In the genomic region with DNA sequence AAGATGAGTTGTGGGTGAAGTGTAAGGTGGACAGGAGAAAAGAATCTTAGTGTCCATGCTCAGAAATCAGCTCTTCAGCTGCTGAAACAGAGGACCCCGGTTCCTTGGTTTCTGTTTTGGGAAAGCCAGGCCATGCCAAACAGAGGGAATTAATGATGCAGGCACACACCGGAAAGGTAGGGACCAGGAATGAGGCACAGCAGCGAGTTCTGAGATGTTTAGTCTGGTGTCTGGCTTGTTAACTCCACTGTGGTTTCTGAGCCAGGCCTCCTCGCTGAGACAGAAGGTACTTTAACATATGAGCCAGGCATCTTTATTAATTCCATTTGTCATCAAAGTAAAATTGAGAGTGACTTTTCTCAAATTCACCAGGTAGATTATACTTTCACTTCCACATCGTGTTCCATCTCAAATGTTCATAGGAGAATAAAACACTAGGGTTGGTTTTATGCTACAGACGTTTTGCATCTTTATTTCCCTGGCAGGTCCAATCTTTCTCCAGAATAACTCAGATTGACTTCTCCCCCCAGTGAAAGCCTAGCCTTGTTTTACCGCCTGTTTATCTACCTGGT, we compare ENCODE assay signal across 8 cellular contexts. TPM values are rescaled to one million over a fixed set of nuclear protein-coding genes. Genes with fewer than 3 reads are reported as not detected.
A peak's percentile ranks its signal among the peaks of the same experiment; 100 is the strongest.
DNase-seq lines count a peak whose midpoint lies in the region; ATAC-seq and TF ChIP-seq lines count a peak whose summit lies in the region.

No MANE protein-coding gene starts in this region.

- H3K9me3 Mint-ChIP-seq in activated naive CD8-positive, alpha-beta T cell treated with anti-CD3 and anti-CD28 coated beads for 36 hours, result no peaks in the 10 kb centered on the region

- DNase-seq in A673 (ENCODE audit: low spot score) (no peak), mesenchymal stem cell (peak; percentile 60), NK-92 (lab: John Stamatoyannopoulos, UW; ENCODE audit: unreplicated experiment) (no peak), kidney tubule cell (ENCODE audit: low spot score) (no peak)
- DNase-seq in activated naive CD8-positive, alpha-beta T cell treated with anti-CD3 and anti-CD28 coated beads for 36 hours, result peak; percentile 47

- no peak overlapping the region for H3K14ac ChIP-seq in mesenchymal stem cell (ENCODE audit: low read length in 2 of 2)

- peak overlapping the region; percentile 98 for H3K27ac Mint-ChIP-seq in activated naive CD8-positive, alpha-beta T cell treated with anti-CD3 and anti-CD28 coated beads for 36 hours

- H4K91ac ChIP-seq in mesenchymal stem cell (ENCODE audit: low read length), result no peak overlapping the region

- H3K4me1 Mint-ChIP-seq in activated naive CD8-positive, alpha-beta T cell treated with anti-CD3 and anti-CD28 coated beads for 36 hours, result peaks cover 67% of the 10 kb centered on the region

- intact Hi-C loops in A673 (cut with micrococcal nuclease; ENCODE audit: unreplicated experiment), result loop anchor here (5.0 kb wide), 1 partner anchor 63 kb away; no protein-coding TSS in a partner anchor

- H3K4me1 ChIP-seq in A673 (ENCODE audit: insufficient read depth, low read length, poor library complexity, severe bottlenecking) (peaks cover 36% of the 10 kb centered on the region), mesenchymal stem cell (ENCODE audit: control insufficient read depth, insufficient read depth, low read depth, low read length) (peaks cover 3% of the 10 kb centered on the region), subcutaneous abdominal adipose tissue (ENCODE audit: control insufficient read depth in 5 of 5, insufficient read depth in 5 of 5, low read length in 5 of 5) (peaks cover 2 to 19% (median 17%) of the 10 kb centered on the region in 5 donors)

- H3K18ac ChIP-seq in mesenchymal stem cell (ENCODE audit: low read depth in 1 of 2, low read length in 2 of 2), result peak overlapping the region; percentile 92 to 100

- no peaks in the 10 kb centered on the region for H3K27me3 Mint-ChIP-seq in activated naive CD8-positive, alpha-beta T cell treated with anti-CD3 and anti-CD28 coated beads for 36 hours

- H3K27me3 ChIP-seq in A673 (replicated peaks; ENCODE audit: insufficient read depth, low read depth, low read length, poor library complexity) (no peaks in the 10 kb centered on the region), mesenchymal stem cell (ENCODE audit: control insufficient read depth in 1 of 2, insufficient read depth in 1 of 2, low read length in 2 of 2) (no peaks in the 10 kb centered on the region), subcutaneous abdominal adipose tissue (ENCODE audit: control insufficient read depth in 5 of 5, insufficient read depth in 4 of 5, low read length in 5 of 5) (no peaks in the 10 kb centered on the region)

- H3K4me3 ChIP-seq in A673 (ENCODE audit: low read depth, low read length, poor library complexity, severe bottlenecking), result peak overlapping the region; percentile 57
- peak overlapping the region in 1 of 2 experiments; percentile 91 for H3K4me3 ChIP-seq in mesenchymal stem cell (ENCODE audit: insufficient read depth in 1 of 2, low read depth in 1 of 2, low read length in 2 of 2)
- peak overlapping the region; percentile 49 to 96 (median 90) for H3K4me3 ChIP-seq in subcutaneous abdominal adipose tissue (ENCODE audit: low read depth in 1 of 5, low read length in 5 of 5)

- H3K9me3 ChIP-seq in A673 (ENCODE audit: low read depth, low read length, poor library complexity, severe bottlenecking), result no peaks in the 10 kb centered on the region
- H3K9me3 ChIP-seq in KOPT-K1 (ENCODE audit: insufficient read depth, low read length, poor library complexity, severe bottlenecking), result no peaks in the 10 kb centered on the region
- no peaks in the 10 kb centered on the region for H3K9me3 ChIP-seq in mesenchymal stem cell (ENCODE audit: control insufficient read depth, low read length)
- no peaks in the 10 kb centered on the region for H3K9me3 ChIP-seq in subcutaneous abdominal adipose tissue (ENCODE audit: control insufficient read depth in 5 of 5, low read length in 5 of 5)

- H3K23ac ChIP-seq in mesenchymal stem cell (ENCODE audit: low read length in 2 of 2), result no peak overlapping the region

- peak overlapping the region; percentile 49 for H3K27ac ChIP-seq in A673 (ENCODE audit: low read depth, low read length, poor library complexity, severe bottlenecking)
- H3K27ac ChIP-seq in KOPT-K1 (ENCODE audit: low read depth, low read length, poor library complexity, severe bottlenecking), result peak overlapping the region; percentile 92
- H3K27ac ChIP-seq in mesenchymal stem cell (ENCODE audit: low read length, poor library complexity, severe bottlenecking), result no peak overlapping the region
- peak overlapping the region; percentile 23 for H3K27ac ChIP-seq in subcutaneous abdominal adipose tissue (ENCODE audit: low read depth, low read length)

- H2BK5ac ChIP-seq in mesenchymal stem cell (ENCODE audit: low read depth, low read length, poor library complexity, severe bottlenecking), result no peak overlapping the region

- POLR2A ChIA-PET in A673 (lab: Charles Lee; ENCODE audit: low non-redundant PET), result interaction anchor here (0.6 kb wide), 1 partner anchor 187 kb away, joined by 4 read pairs; no protein-coding TSS in a partner anchor

- peaks cover 29% of the 10 kb centered on the region for H3K79me1 ChIP-seq in mesenchymal stem cell (replicated peaks; ENCODE audit: low read length, poor library complexity, severe bottlenecking)

- TF ChIP-seq CTCF in A673 (conservative IDR thresholded peaks at IDR 0.05; ENCODE audit: low read depth, low read length), result no peak

- peaks cover 46% of the 10 kb centered on the region for H3K36me3 Mint-ChIP-seq in activated naive CD8-positive, alpha-beta T cell treated with anti-CD3 and anti-CD28 coated beads for 36 hours

- peak overlapping the region; percentile 83 for H2BK120ac ChIP-seq in mesenchymal stem cell (ENCODE audit: low read depth, low read length)

- BruUV-seq in A673 (replicated peaks; lab: Mats Ljungman, UMichigan), result TSS peak; percentile 39

- WGBS in mesenchymal stem cell, result 49% methylated on average over 4 of the region's 7 CpGs

- H2AK5ac ChIP-seq in mesenchymal stem cell (ENCODE audit: low read length, severe bottlenecking), result peak overlapping the region; percentile 69

- H2AFZ ChIP-seq in mesenchymal stem cell (ENCODE audit: low read depth, low read length), result no peak overlapping the region

- ATAC-seq in GM18867 (IDR thresholded peaks at IDR 0.05; ENCODE audit: unreplicated experiment), result no peak

- H3K4me3 Mint-ChIP-seq in activated naive CD8-positive, alpha-beta T cell treated with anti-CD3 and anti-CD28 coated beads for 36 hours, result peak overlapping the region; percentile 95

- H3K36me3 ChIP-seq in A673 (ENCODE audit: insufficient read depth, low read length, poor library complexity, severe bottlenecking) (peaks cover 33% of the 10 kb centered on the region), KOPT-K1 (ENCODE audit: insufficient read depth, low read length) (peaks cover 17% of the 10 kb centered on the region), mesenchymal stem cell (ENCODE audit: control insufficient read depth in 1 of 2, insufficient read depth in 2 of 2, low read depth in 1 of 2, low read length in 2 of 2) (peaks cover 0 to 3% of the 10 kb centered on the region in 2 experiments), subcutaneous abdominal adipose tissue (ENCODE audit: control insufficient read depth in 5 of 5, insufficient read depth in 5 of 5, low read length in 5 of 5) (peaks cover 0 to 6% (median 3%) of the 10 kb centered on the region in 5 donors)

- peak overlapping the region in 1 of 2 experiments; percentile 29 for H3K4ac ChIP-seq in mesenchymal stem cell (ENCODE audit: low read depth in 1 of 2, low read length in 2 of 2)

- H3K4me2 ChIP-seq in mesenchymal stem cell (ENCODE audit: low read length, poor library complexity, severe bottlenecking), result peak overlapping the region; percentile 89

- CTCF ChIA-PET in A673 (lab: Charles Lee), result no interaction called here

- H2BK15ac ChIP-seq in mesenchymal stem cell (ENCODE audit: low read depth, poor library complexity, severe bottlenecking), result no peak overlapping the region

- H3K9ac ChIP-seq in mesenchymal stem cell (ENCODE audit: low read length) (peak overlapping the region; percentile 90), subcutaneous abdominal adipose tissue (ENCODE audit: low read length in 5 of 5) (peak overlapping the region in 4 of 5 donors; percentile 68 to 78 (median 77))

- no peak overlapping the region for H2BK12ac ChIP-seq in mesenchymal stem cell (ENCODE audit: low read length in 2 of 2)

- H4K8ac ChIP-seq in mesenchymal stem cell (ENCODE audit: low read length), result peak overlapping the region; percentile 47

RNA-seq across cellular contexts. Expression of gene LRRC8D, which starts 23.5 kb away (rescaled TPM):
- 59.4 and 67.5 TPM in 2 replicates for total RNA-seq in A673 (2021)
- total RNA-seq in activated naive CD8-positive, alpha-beta T cell treated with anti-CD3 and anti-CD28 coated beads for 36 hours, result 10 to 100 TPM; 37.7 to 41.2 TPM
- polyA plus RNA-seq in mesenchymal stem cell (2013, experiment 1 of 2), result 28.0 TPM
- polyA plus RNA-seq in mesenchymal stem cell (2013, experiment 2 of 2), result 28.7 TPM

Comparison
In these comparisons a context has a peak if more than half of its experiments do, and no peak if none do; other contexts are left out.
1. DNase-seq: peak in activated naive CD8-positive, alpha-beta T cell treated with anti-CD3 and anti-CD28 coated beads for 36 hours (single experiment) and mesenchymal stem cell (single experiment); none in A673 (single experiment), NK-92 (single experiment) and kidney tubule cell (single experiment).